17 cellular contexts compared by ENCODE assay signal in genomic region chr2:45166229-45166890, GRCh38.
"Had no signal": no experiment of that assay in that cellular context is flagged by ENCODE, and none has a peak within 500 bp of the region (broad histone marks: within the 10 kb centered on the region; RNA-seq: fewer than 3 reads in every experiment).

No MANE protein-coding gene starts in this region.

- H3K4me1 ChIP-seq: pancreas, uterus had no signal

- ATAC-seq: activated T-helper 17 cell treated with anti-CD3 and anti-CD28 coated beads, Interleukin-2, amount 50 U/mL, for 72 hours; pancreas; stimulated activated memory B cell treated with anti-CD40 and anti-IgM and Interleukin-4, amounts not matched to agents 10 μg/mL and 1 μg/mL and 100 μg/mL, for 72 hours had no signal

- H3K36me3 ChIP-seq: brain microvascular endothelial cell, esophagus squamous epithelium, pancreas, tibial artery, uterus had no signal

- H3K27ac ChIP-seq: brain microvascular endothelial cell, esophagus squamous epithelium, pancreas, tibial artery, uterus, VCaP had no signal

- H3K27ac Mint-ChIP-seq: activated T-helper 17 cell treated with anti-CD3 and anti-CD28 coated beads, Interleukin-2, amount 50 U/mL, for 72 hours; stimulated activated memory B cell treated with anti-CD40 and anti-IgM and Interleukin-4, amounts not matched to agents 10 μg/mL and 1 μg/mL and 100 μg/mL, for 72 hours had no signal

- DNase-seq: activated CD4-positive, alpha-beta T cell treated with anti-CD3 and anti-CD28 coated beads for 1 hour; activated CD4-positive, alpha-beta T cell treated with anti-CD3 and anti-CD28 coated beads, Interleukin-2, amount 50 U/mL, for 4 hours; activated naive CD4-positive, alpha-beta T cell treated with Interleukin-2 at 50 U/mL for 16 hours; anterior cingulate cortex; brain microvascular endothelial cell; cortex of kidney; effector CD4-positive, alpha-beta T cell; esophagus squamous epithelium; foreskin fibroblast; pancreas; stimulated activated CD4-positive, alpha-beta T cell treated with anti-CD3 and anti-CD28 coated beads, Interleukin-2, amount 100 ng/mL, for 48 hours; tibial artery; uterus had no signal

- H3K4me3 ChIP-seq: esophagus squamous epithelium, pancreas, tibial artery, uterus had no signal

- H3K9me3 ChIP-seq: esophagus squamous epithelium, pancreas, tibial artery, uterus had no signal

- H3K9me3 Mint-ChIP-seq: activated T-helper 17 cell treated with anti-CD3 and anti-CD28 coated beads, Interleukin-2, amount 50 U/mL, for 72 hours; neural crest cell; stimulated activated memory B cell treated with anti-CD40 and anti-IgM and Interleukin-4, amounts not matched to agents 10 μg/mL and 1 μg/mL and 100 μg/mL, for 72 hours had no signal

- H3K27me3 ChIP-seq: brain microvascular endothelial cell had no signal

- H3K4me3 Mint-ChIP-seq: activated T-helper 17 cell treated with anti-CD3 and anti-CD28 coated beads, Interleukin-2, amount 50 U/mL, for 72 hours; stimulated activated memory B cell treated with anti-CD40 and anti-IgM and Interleukin-4, amounts not matched to agents 10 μg/mL and 1 μg/mL and 100 μg/mL, for 72 hours had no signal

- H3K36me3 Mint-ChIP-seq: stimulated activated memory B cell treated with anti-CD40 and anti-IgM and Interleukin-4, amounts not matched to agents 10 μg/mL and 1 μg/mL and 100 μg/mL, for 72 hours had no signal

- H3K4me1 Mint-ChIP-seq: activated T-helper 17 cell treated with anti-CD3 and anti-CD28 coated beads, Interleukin-2, amount 50 U/mL, for 72 hours had no signal
